In genomic region chr17:37406635-37407455, GRCh38 we compare ENCODE assay signal across 8 cellular contexts. TPM values are rescaled to one million over a fixed set of nuclear protein-coding genes. Genes with fewer than 3 reads are reported as not detected.
DNase-seq lines count a peak whose midpoint lies in the region; ATAC-seq and TF ChIP-seq lines count a peak whose summit lies in the region.

TSS of gene ACACA (minus strand) at chr17:37406836. CDS start at chr17:37406299, 537 bp downstream.
TSS of gene TADA2A (plus strand) at chr17:37406886. CDS start at chr17:37411366, 4,480 bp downstream.

- peak; percentile 89 for TF ChIP-seq POLR2A in GM15510 (IDR thresholded peaks at IDR 0.05; ENCODE audit: borderline replicate concordance, extremely low read depth, insufficient read length)

- ATAC-seq in HG02852 (IDR thresholded peaks at IDR 0.05; ENCODE audit: unreplicated experiment) (peak; percentile 80), sciatic nerve (peak; percentile 96)

- intact Hi-C loops in sciatic nerve (cut with DNase I) = no loop called here

- DNase-seq in NCI-H1694 (lab: John Stamatoyannopoulos, UW) (peak; percentile 68), T1000 (lab: John Stamatoyannopoulos, UW) (peak; percentile 71), astrocyte of the hippocampus (ENCODE audit: low read depth, low spot score) (peak; percentile 92), hypothalamus (lab: John Stamatoyannopoulos, UW) (peak in 49 of 51 donors; percentile 37 to 90 (median 68)), sciatic nerve (ENCODE audit: low spot score) (peak; percentile 84), OCI-M2 (lab: John Stamatoyannopoulos, UW; ENCODE audit: unreplicated experiment) (no peak)

RNA-seq across cellular contexts. Expression of gene ACACA, which starts in this region (rescaled TPM):
- 85.3 TPM for total RNA-seq in sciatic nerve

RNA-seq across cellular contexts. Expression of gene TADA2A, which starts in this region (rescaled TPM):
- 52.0 TPM for total RNA-seq in sciatic nerve
